In genomic region chr16:53664724-53665345, GRCh38 we compare ENCODE assay signal across 11 cellular contexts. TPM values are rescaled to one million over a fixed set of nuclear protein-coding genes. Genes with fewer than 3 reads are reported as not detected.
A peak's percentile ranks its signal among the peaks of the same experiment; 100 is the strongest.
DNase-seq lines count a peak whose midpoint lies in the region; ATAC-seq and TF ChIP-seq lines count a peak whose summit lies in the region.
"Had no signal": no experiment of that assay in that cellular context is flagged by ENCODE, and none has a peak within 500 bp of the region (broad histone marks: within the 10 kb centered on the region; RNA-seq: fewer than 3 reads in every experiment).

No MANE protein-coding gene starts in this region.

- peak; percentile 94 for ATAC-seq in HG02852 (IDR thresholded peaks at IDR 0.05; ENCODE audit: unreplicated experiment)
- peak; percentile 9 for ATAC-seq in body of pancreas
- peak; percentile 100 for ATAC-seq in stimulated activated effector memory CD8-positive, alpha-beta T cell treated with anti-CD3 and anti-CD28 coated beads, Interleukin-12 subunit alpha, Interleukin-12 subunit beta, amount 100 ng/mL, for 72 hours
- ATAC-seq in HG03457 (IDR thresholded peaks at IDR 0.05; ENCODE audit: unreplicated experiment): no peak
- ATAC-seq: HCT116 had no signal

- peak; percentile 10 to 35 for DNase-seq in activated CD4-positive, alpha-beta T cell treated with anti-CD3 and anti-CD28 coated beads, Interleukin-2, amount 50 U/mL, for 48 hours
- no peak for DNase-seq in activated CD4-positive, alpha-beta T cell treated with anti-CD3 and anti-CD28 coated beads, Interleukin-2, amount 50 U/mL, for 1 hour
- peak in 2 of 4 donors; percentile 9 to 26 for DNase-seq in body of pancreas
- DNase-seq in stimulated activated effector memory CD8-positive, alpha-beta T cell treated with anti-CD3 and anti-CD28 coated beads, Interleukin-12 subunit alpha, Interleukin-12 subunit beta, amount 100 ng/mL, for 72 hours (ENCODE audit: low spot score in 2 of 2): peak in 1 of 2 donors; percentile 52
- DNase-seq in putamen (ENCODE audit: low spot score): no peak
- DNase-seq in germinal center (ENCODE audit: low spot score): no peak
- DNase-seq: ACHN had no signal

- TF ChIP-seq POLR2A in body of pancreas (IDR thresholded peaks at IDR 0.05): no peak

- H3K27ac ChIP-seq in body of pancreas: no peak overlapping the region

- no peaks in the 10 kb centered on the region for H3K9me3 Mint-ChIP-seq in stimulated activated effector memory CD8-positive, alpha-beta T cell treated with anti-CD3 and anti-CD28 coated beads, Interleukin-12 subunit alpha, Interleukin-12 subunit beta, amount 100 ng/mL, for 72 hours
- H3K9me3 Mint-ChIP-seq: nephron had no signal

- peak overlapping the region; percentile 46 for H3K27ac Mint-ChIP-seq in stimulated activated effector memory CD8-positive, alpha-beta T cell treated with anti-CD3 and anti-CD28 coated beads, Interleukin-12 subunit alpha, Interleukin-12 subunit beta, amount 100 ng/mL, for 72 hours

- no peaks in the 10 kb centered on the region for H3K4me1 ChIP-seq in body of pancreas

- no peaks in the 10 kb centered on the region for H3K27me3 ChIP-seq in body of pancreas

- no peaks in the 10 kb centered on the region for H3K36me3 ChIP-seq in body of pancreas (replicated peaks in 1 of 2; ENCODE audit: insufficient read depth in 1 of 2, low read depth in 2 of 2)

- H3K9me3 ChIP-seq in body of pancreas: no peaks in the 10 kb centered on the region

- WGBS in body of pancreas, 2 donors: 63 to 65% methylated on average over 7 of the region's 7 CpGs

- H3K4me1 Mint-ChIP-seq in stimulated activated effector memory CD8-positive, alpha-beta T cell treated with anti-CD3 and anti-CD28 coated beads, Interleukin-12 subunit alpha, Interleukin-12 subunit beta, amount 100 ng/mL, for 72 hours: peaks cover 9% of the 10 kb centered on the region
- H3K4me1 Mint-ChIP-seq: nephron had no signal

- no peak for TF ChIP-seq CTCF in body of pancreas (IDR thresholded peaks at IDR 0.05)

- no peak overlapping the region for H3K4me3 ChIP-seq in body of pancreas

- no peaks in the 10 kb centered on the region for H3K36me3 Mint-ChIP-seq in stimulated activated effector memory CD8-positive, alpha-beta T cell treated with anti-CD3 and anti-CD28 coated beads, Interleukin-12 subunit alpha, Interleukin-12 subunit beta, amount 100 ng/mL, for 72 hours

- H3K4me3 Mint-ChIP-seq in stimulated activated effector memory CD8-positive, alpha-beta T cell treated with anti-CD3 and anti-CD28 coated beads, Interleukin-12 subunit alpha, Interleukin-12 subunit beta, amount 100 ng/mL, for 72 hours: no peak overlapping the region
- H3K4me3 Mint-ChIP-seq: nephron had no signal

- intact Hi-C loops in body of pancreas (cut with DNase I): no loop called here

RNA-seq across cellular contexts. Expression of gene RPGRIP1L, which starts 38.8 kb away (rescaled TPM):
- total RNA-seq in body of pancreas: 1 to 10 TPM; 2.9 to 4.3 TPM

RNA-seq across cellular contexts. Expression of gene FTO, which starts 39.1 kb away (rescaled TPM):
- total RNA-seq in body of pancreas: 10 to 100 TPM; 47.5 to 50.4 TPM

Comparison
In these comparisons a context has a peak if more than half of its experiments do, and no peak if none do; other contexts are left out.
1. DNase-seq: peak in activated CD4-positive, alpha-beta T cell treated with anti-CD3 and anti-CD28 coated beads, Interleukin-2, amount 50 U/mL, for 48 hours (2 of 2); none in activated CD4-positive, alpha-beta T cell treated with anti-CD3 and anti-CD28 coated beads, Interleukin-2, amount 50 U/mL, for 1 hour (single experiment), putamen (single experiment) and germinal center (single experiment).